ENCODE assay signal across 8 cellular contexts in the genomic region with DNA sequence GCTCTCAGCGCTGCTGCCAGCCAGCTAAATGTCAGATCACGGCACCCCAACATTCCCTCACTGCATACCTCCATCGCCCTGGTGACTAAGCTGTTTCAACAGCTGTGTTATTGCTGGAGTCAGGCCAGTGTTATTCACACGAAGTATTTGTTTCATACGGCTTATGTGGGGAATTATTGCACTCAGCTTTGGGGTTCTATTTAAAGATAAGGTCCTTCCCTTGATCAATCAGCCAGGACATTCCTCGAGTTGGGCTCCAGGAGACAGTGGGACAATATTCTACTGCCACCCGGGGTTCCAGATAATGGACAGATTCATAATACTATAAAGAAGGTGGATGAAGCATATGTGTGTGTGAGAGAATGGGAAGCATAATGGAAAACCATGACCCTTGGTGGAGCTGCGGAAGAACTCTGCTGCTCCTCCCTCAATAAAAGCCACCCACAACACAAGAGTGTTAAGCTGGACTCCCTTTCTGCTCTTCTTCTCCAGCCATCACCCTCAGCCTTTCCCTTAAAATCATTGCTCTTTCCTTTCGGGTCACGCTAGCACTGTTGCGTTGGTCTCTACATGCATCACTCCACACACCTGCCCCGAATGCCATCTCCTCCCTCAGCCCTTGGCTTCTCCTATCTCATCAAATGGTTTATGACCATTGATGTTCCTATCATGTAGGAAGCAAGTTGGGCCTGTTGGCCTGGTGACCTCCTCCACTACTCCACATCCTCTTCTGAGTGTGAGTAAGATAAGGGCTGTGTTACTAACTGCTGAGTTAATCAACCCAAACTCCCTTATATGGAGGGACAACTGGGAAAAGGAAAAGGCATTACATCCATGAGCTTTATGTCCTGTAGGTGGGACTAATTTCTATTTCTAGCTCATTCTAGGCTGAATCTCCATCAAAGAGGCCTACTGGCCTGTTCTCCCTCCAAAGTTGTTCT. TPM values are rescaled to one million over a fixed set of nuclear protein-coding genes. Genes with fewer than 3 reads are reported as not detected.
DNase-seq lines count a peak whose midpoint lies in the region; ATAC-seq and TF ChIP-seq lines count a peak whose summit lies in the region.

No MANE protein-coding gene starts in this region.

- H3K4me3 Mint-ChIP-seq in progenitor cell of endocrine pancreas (ENCODE audit: low read depth), result peak overlapping the region; percentile 56
- no peak overlapping the region for H3K4me3 Mint-ChIP-seq in stimulated activated memory B cell treated with anti-CD40 and anti-IgM and Interleukin-4, amounts not matched to agents 10 μg/mL and 1 μg/mL and 100 μg/mL, for 72 hours
- H3K4me3 Mint-ChIP-seq in stimulated activated effector memory CD8-positive, alpha-beta T cell treated with anti-CD3 and anti-CD28 coated beads, Interleukin-12 subunit alpha, Interleukin-12 subunit beta, amount 100 ng/mL, for 72 hours, result no peak overlapping the region

- H3K27me3 Mint-ChIP-seq in progenitor cell of endocrine pancreas, result no peaks in the 10 kb centered on the region
- H3K27me3 Mint-ChIP-seq in stimulated activated memory B cell treated with anti-CD40 and anti-IgM and Interleukin-4, amounts not matched to agents 10 μg/mL and 1 μg/mL and 100 μg/mL, for 72 hours, result no peaks in the 10 kb centered on the region

- H3K36me3 Mint-ChIP-seq in progenitor cell of endocrine pancreas (ENCODE audit: insufficient read depth), result peaks cover 25% of the 10 kb centered on the region
- H3K36me3 Mint-ChIP-seq in stimulated activated memory B cell treated with anti-CD40 and anti-IgM and Interleukin-4, amounts not matched to agents 10 μg/mL and 1 μg/mL and 100 μg/mL, for 72 hours, result no peaks in the 10 kb centered on the region
- no peaks in the 10 kb centered on the region for H3K36me3 Mint-ChIP-seq in stimulated activated effector memory CD8-positive, alpha-beta T cell treated with anti-CD3 and anti-CD28 coated beads, Interleukin-12 subunit alpha, Interleukin-12 subunit beta, amount 100 ng/mL, for 72 hours

- TF ChIP-seq CTCF in progenitor cell of endocrine pancreas (IDR thresholded peaks at IDR 0.05; ENCODE audit: unreplicated experiment), result no peak

- H3K27ac Mint-ChIP-seq in progenitor cell of endocrine pancreas, result peak overlapping the region; percentile 80
- no peak overlapping the region for H3K27ac Mint-ChIP-seq in stimulated activated memory B cell treated with anti-CD40 and anti-IgM and Interleukin-4, amounts not matched to agents 10 μg/mL and 1 μg/mL and 100 μg/mL, for 72 hours
- H3K27ac Mint-ChIP-seq in stimulated activated effector memory CD8-positive, alpha-beta T cell treated with anti-CD3 and anti-CD28 coated beads, Interleukin-12 subunit alpha, Interleukin-12 subunit beta, amount 100 ng/mL, for 72 hours, result no peak overlapping the region

- no peak for ATAC-seq in stimulated activated memory B cell treated with anti-CD40 and anti-IgM and Interleukin-4, amounts not matched to agents 10 μg/mL and 1 μg/mL and 100 μg/mL, for 72 hours
- ATAC-seq in stimulated activated effector memory CD8-positive, alpha-beta T cell treated with anti-CD3 and anti-CD28 coated beads, Interleukin-12 subunit alpha, Interleukin-12 subunit beta, amount 100 ng/mL, for 72 hours, result no peak

- H3K9me3 Mint-ChIP-seq in progenitor cell of endocrine pancreas (ENCODE audit: low read depth), result peaks cover 5% of the 10 kb centered on the region
- peaks cover 8% of the 10 kb centered on the region for H3K9me3 Mint-ChIP-seq in stimulated activated memory B cell treated with anti-CD40 and anti-IgM and Interleukin-4, amounts not matched to agents 10 μg/mL and 1 μg/mL and 100 μg/mL, for 72 hours
- peaks cover 5% of the 10 kb centered on the region for H3K9me3 Mint-ChIP-seq in stimulated activated effector memory CD8-positive, alpha-beta T cell treated with anti-CD3 and anti-CD28 coated beads, Interleukin-12 subunit alpha, Interleukin-12 subunit beta, amount 100 ng/mL, for 72 hours

- DNase-seq in GM03348 (ENCODE audit: low spot score), result peak; percentile 84
- DNase-seq in SHP77 (lab: John Stamatoyannopoulos, UW), result peak; percentile 46 to 56
- DNase-seq in fibroblast of the conjunctiva (ENCODE audit: low read depth), result peak; percentile 87
- DNase-seq in progenitor cell of endocrine pancreas (ENCODE audit: low spot score, unreplicated experiment), result no peak
- DNase-seq in DMS153 (lab: John Stamatoyannopoulos, UW), result no peak
- no peak for DNase-seq in T-helper 2 cell
- DNase-seq in stimulated activated effector memory CD8-positive, alpha-beta T cell treated with anti-CD3 and anti-CD28 coated beads, Interleukin-12 subunit alpha, Interleukin-12 subunit beta, amount 100 ng/mL, for 72 hours (ENCODE audit: low spot score in 2 of 2), result no peak

- peaks cover 28% of the 10 kb centered on the region for H3K4me1 Mint-ChIP-seq in progenitor cell of endocrine pancreas (ENCODE audit: low read depth)
- H3K4me1 Mint-ChIP-seq in stimulated activated memory B cell treated with anti-CD40 and anti-IgM and Interleukin-4, amounts not matched to agents 10 μg/mL and 1 μg/mL and 100 μg/mL, for 72 hours, result peaks cover 8% of the 10 kb centered on the region
- H3K4me1 Mint-ChIP-seq in stimulated activated effector memory CD8-positive, alpha-beta T cell treated with anti-CD3 and anti-CD28 coated beads, Interleukin-12 subunit alpha, Interleukin-12 subunit beta, amount 100 ng/mL, for 72 hours, result no peaks in the 10 kb centered on the region

RNA-seq across cellular contexts. Expression of gene WLS, which starts 57.9 kb away (rescaled TPM):
- total RNA-seq in progenitor cell of endocrine pancreas, result 123 and 140 TPM in 2 replicates

Comparison
In these comparisons a context has a peak if more than half of its experiments do, and no peak if none do; other contexts are left out.
1. DNase-seq: peak in GM03348 (single experiment), SHP77 (2 of 2) and fibroblast of the conjunctiva (single experiment); none in progenitor cell of endocrine pancreas (single experiment), DMS153 (single experiment), T-helper 2 cell (0 of 5) and stimulated activated effector memory CD8-positive, alpha-beta T cell treated with anti-CD3 and anti-CD28 coated beads, Interleukin-12 subunit alpha, Interleukin-12 subunit beta, amount 100 ng/mL, for 72 hours (0 of 2).